Comparison of ENCODE assay signal across 8 cellular contexts in genomic region chr9:75088646-75089368, GRCh38. TPM values are rescaled to one million over a fixed set of nuclear protein-coding genes. Genes with fewer than 3 reads are reported as not detected.
DNase-seq lines count a peak whose midpoint lies in the region; ATAC-seq and TF ChIP-seq lines count a peak whose summit lies in the region.

No MANE protein-coding gene starts in this region.

- no peaks in the 10 kb centered on the region for H3K9me3 ChIP-seq in Peyer's patch
- no peaks in the 10 kb centered on the region for H3K9me3 ChIP-seq in left ventricle myocardium inferior (replicated peaks)

- no peak for TF ChIP-seq POLR2A in Peyer's patch (IDR thresholded peaks at IDR 0.05)

- intact Hi-C loops in left ventricle myocardium inferior (cut with micrococcal nuclease) (no loop called here), posterior vena cava (cut with DNase I) (loop anchor here in 1 of 2 donors (10.0 kb wide), 1 partner anchor 314 kb away; no protein-coding TSS in a partner anchor)

- ATAC-seq in GM21367 (IDR thresholded peaks at IDR 0.05; ENCODE audit: unreplicated experiment) = peak; percentile 36
- peak; percentile 39 for ATAC-seq in HG03571 (IDR thresholded peaks at IDR 0.05; ENCODE audit: unreplicated experiment)

- H3K36me3 ChIP-seq in Peyer's patch = no peaks in the 10 kb centered on the region
- H3K36me3 ChIP-seq in left ventricle myocardium inferior = no peaks in the 10 kb centered on the region

- H3K27me3 ChIP-seq in Peyer's patch (no peaks in the 10 kb centered on the region), left ventricle myocardium inferior (ENCODE audit: low read depth) (no peaks in the 10 kb centered on the region)

- H3K4me3 ChIP-seq in Peyer's patch (peak overlapping the region; percentile 77 to 91 (median 85)), left ventricle myocardium inferior (peak overlapping the region; percentile 92)

- peak in 5 of 6 experiments; percentile 4 to 52 (median 44) for TF ChIP-seq CTCF in Peyer's patch (IDR thresholded peaks at IDR 0.05)
- peak; percentile 53 for TF ChIP-seq CTCF in left ventricle myocardium inferior (IDR thresholded peaks at IDR 0.05; ENCODE audit: borderline replicate concordance)

- DNase-seq in ELF-1 (ENCODE audit: low read depth, low spot score) (peak; percentile 68), Peyer's patch (peak; percentile 68 to 79 (median 74)), anterior cingulate cortex (lab: John Stamatoyannopoulos, UW) (peak in 30 of 58 donors; percentile 11 to 77 (median 36)), left ventricle myocardium inferior (peak; percentile 74), posterior vena cava (ENCODE audit: low spot score) (peak; percentile 92), SHP77 treated with DMSO at 0.1 percent for 48 hours (lab: John Stamatoyannopoulos, UW) (no peak)

- H3K27ac ChIP-seq in Peyer's patch (peak overlapping the region; percentile 98 to 99 (median 98)), left ventricle myocardium inferior (replicated peaks) (peak overlapping the region; percentile 97)

- peaks cover 0 to 34% (median 7%) of the 10 kb centered on the region in 4 donors for H3K4me1 ChIP-seq in Peyer's patch
- peaks cover 84% of the 10 kb centered on the region for H3K4me1 ChIP-seq in left ventricle myocardium inferior

RNA-seq across cellular contexts. Expression of gene OSTF1, which starts 0.5 kb away (rescaled TPM):
- 10 to 100 TPM; 21.6 to 44.6 (median 32.9) TPM for total RNA-seq in Peyer's patch
- 18.9 TPM for total RNA-seq in left ventricle myocardium inferior
- 10 to 100 TPM; 36.5 to 40.2 TPM for total RNA-seq in posterior vena cava

RNA-seq across cellular contexts. Expression of gene NMRK1, which starts 0.9 kb away (rescaled TPM):
- total RNA-seq in Peyer's patch (10 to 100 TPM; 14.9 to 36.8 (median 26.5) TPM), left ventricle myocardium inferior (13.8 TPM), posterior vena cava (10 to 100 TPM; 22.0 to 23.0 TPM)
